8 cellular contexts compared by ENCODE assay signal in the genomic region with DNA sequence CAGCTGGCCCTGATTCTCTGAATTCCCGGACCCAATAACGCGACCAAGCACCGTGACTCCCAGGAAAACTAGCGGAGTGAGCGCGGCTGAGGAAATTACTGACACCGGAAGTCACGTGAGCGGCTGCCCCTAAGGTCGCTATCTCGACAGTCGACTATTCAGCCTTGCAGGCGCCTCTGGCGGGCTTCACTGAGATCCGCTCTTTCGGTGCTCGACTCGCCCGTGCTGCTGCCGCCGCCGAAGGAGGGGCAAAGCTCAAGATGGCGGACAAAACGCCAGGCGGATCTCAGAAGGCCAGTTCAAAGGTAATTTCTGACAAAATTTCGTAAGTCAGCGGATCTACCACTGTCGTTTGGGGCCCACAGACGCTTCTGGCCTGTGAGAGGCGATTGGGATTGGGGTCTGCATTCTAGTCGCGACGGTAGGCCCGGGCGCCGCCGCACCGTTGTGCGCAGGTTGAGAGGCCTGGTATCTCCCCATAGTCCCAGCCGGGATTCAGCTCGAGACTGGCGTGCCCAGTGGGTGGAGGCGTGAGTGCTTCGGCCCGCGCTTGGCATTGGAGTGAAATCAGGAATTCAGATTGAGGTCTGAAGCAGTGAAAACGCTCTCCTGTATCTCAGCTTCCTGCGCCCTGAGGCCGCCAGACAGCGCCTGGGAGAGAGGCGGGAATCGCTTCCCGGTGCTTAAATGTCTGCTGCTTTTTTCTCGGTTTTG. TPM values are rescaled to one million over a fixed set of nuclear protein-coding genes. Genes with fewer than 3 reads are reported as not detected.
A peak's percentile ranks its signal among the peaks of the same experiment; 100 is the strongest.
DNase-seq lines count a peak whose midpoint lies in the region; ATAC-seq and TF ChIP-seq lines count a peak whose summit lies in the region.

Gene U2SURP, plus strand, starts transcription at position 202 of the 714 bp plus-strand sequence. Its CDS starts 59 bp downstream, at position 261.

- peaks cover 4% of the 10 kb centered on the region for H3K4me1 ChIP-seq in fibroblast of lung (ENCODE audit: control insufficient read depth, extremely low read depth, insufficient read depth, low read length)

- H3K36me3 Mint-ChIP-seq in activated T-helper 17 cell treated with anti-CD3 and anti-CD28 coated beads, Interleukin-2, amount 50 U/mL, for 72 hours (ENCODE audit: low read depth), result peaks cover 29% of the 10 kb centered on the region
- peaks cover 0 to 3% (median 0%) of the 10 kb centered on the region in 3 donors for H3K36me3 Mint-ChIP-seq in naive thymus-derived CD8-positive, alpha-beta T cell

- H3K27ac Mint-ChIP-seq in activated T-helper 17 cell treated with anti-CD3 and anti-CD28 coated beads, Interleukin-2, amount 50 U/mL, for 72 hours, result peak within 1 kb of the TSS; percentile 96
- H3K27ac Mint-ChIP-seq in naive thymus-derived CD8-positive, alpha-beta T cell, result peak within 1 kb of the TSS; percentile 97 to 100 (median 100)

- DNase-seq in Daoy (ENCODE audit: low read depth) (peak; percentile 98), GOT3 (lab: John Stamatoyannopoulos, UW) (peak; percentile 90), LNCaP clone FGC (ENCODE audit: low read depth) (peak; percentile 95), RWPE1 (ENCODE audit: low spot score) (peak; percentile 95), fibroblast of lung (ENCODE audit: low read depth in 2 of 2) (peak; percentile 98 to 99)
- DNase-seq in naive thymus-derived CD8-positive, alpha-beta T cell, result peak; percentile 81 to 95 (median 90)
- DNase-seq in stimulated activated naive CD4-positive, alpha-beta T cell (lab: John Stamatoyannopoulos, UW), result peak; percentile 81 to 91 (median 86)

- peak within 1 kb of the TSS; percentile 92 for H3K4me3 ChIP-seq in LNCaP clone FGC (ENCODE audit: low read depth, low read length)
- peak within 1 kb of the TSS; percentile 83 to 97 (median 90) for H3K4me3 ChIP-seq in fibroblast of lung (replicated peaks in 1 of 4; ENCODE audit: control extremely low read depth in 1 of 4, insufficient read depth in 1 of 4, low read depth in 3 of 4, low read length in 4 of 4)

- H3K4me2 ChIP-seq in fibroblast of lung (ENCODE audit: extremely low read depth, insufficient read depth, low read length), result peak within 1 kb of the TSS; percentile 99

- peak; percentile 91 for ATAC-seq in activated T-helper 17 cell treated with anti-CD3 and anti-CD28 coated beads, Interleukin-2, amount 50 U/mL, for 72 hours (replicated peaks)
- peak; percentile 92 to 94 for ATAC-seq in naive thymus-derived CD8-positive, alpha-beta T cell

- H3K79me2 ChIP-seq in fibroblast of lung (ENCODE audit: control insufficient read depth, insufficient read depth, low read length), result peaks cover 50% of the 10 kb centered on the region

- H3K9me3 ChIP-seq in fibroblast of lung (ENCODE audit: control insufficient read depth, insufficient read depth, low read depth, low read length), result no peaks in the 10 kb centered on the region

- H3K27me3 ChIP-seq in fibroblast of lung (ENCODE audit: control insufficient read depth, insufficient read depth, low read length), result no peaks in the 10 kb centered on the region

- POLR2A ChIA-PET in RWPE1 (lab: Yijun Ruan, JAX; ENCODE audit: low non-redundant PET), result no interaction called here
- POLR2A ChIA-PET in naive thymus-derived CD8-positive, alpha-beta T cell (lab: Charles Lee), result interaction anchor here (0.5 to 3.5 kb wide), 14 partner anchors 16 to 1771 kb away, joined by 3 to 44 read pairs (median 4); partner anchors contain the start of genes ATR, CHST2, DIPK2A and XRN1

- no peaks in the 10 kb centered on the region for H3K27me3 Mint-ChIP-seq in activated T-helper 17 cell treated with anti-CD3 and anti-CD28 coated beads, Interleukin-2, amount 50 U/mL, for 72 hours
- H3K27me3 Mint-ChIP-seq in naive thymus-derived CD8-positive, alpha-beta T cell, result peaks cover 0 to 2% (median 0%) of the 10 kb centered on the region in 5 donors

- CTCF ChIA-PET in RWPE1 (lab: Yijun Ruan, JAX), result interaction anchor here (0.5 to 0.6 kb wide), 3 partner anchors 22 to 626 kb away, joined by 3 read pairs; no protein-coding TSS in a partner anchor

- no peaks in the 10 kb centered on the region for H3K9me3 Mint-ChIP-seq in activated T-helper 17 cell treated with anti-CD3 and anti-CD28 coated beads, Interleukin-2, amount 50 U/mL, for 72 hours
- no peaks in the 10 kb centered on the region for H3K9me3 Mint-ChIP-seq in naive thymus-derived CD8-positive, alpha-beta T cell

- peaks cover 27% of the 10 kb centered on the region for H3K4me1 Mint-ChIP-seq in activated T-helper 17 cell treated with anti-CD3 and anti-CD28 coated beads, Interleukin-2, amount 50 U/mL, for 72 hours
- H3K4me1 Mint-ChIP-seq in naive thymus-derived CD8-positive, alpha-beta T cell, result peaks cover 19 to 51% (median 40%) of the 10 kb centered on the region in 4 donors

- no peaks in the 10 kb centered on the region for H4K20me1 ChIP-seq in fibroblast of lung (ENCODE audit: control insufficient read depth, extremely low read depth, insufficient read depth, low read length)

- H3K4me3 Mint-ChIP-seq in activated T-helper 17 cell treated with anti-CD3 and anti-CD28 coated beads, Interleukin-2, amount 50 U/mL, for 72 hours, result peak within 1 kb of the TSS; percentile 93
- H3K4me3 Mint-ChIP-seq in naive thymus-derived CD8-positive, alpha-beta T cell, result peak within 1 kb of the TSS; percentile 94 to 100 (median 99)

- H3K36me3 ChIP-seq in fibroblast of lung (ENCODE audit: control insufficient read depth, insufficient read depth, low read length), result no peaks in the 10 kb centered on the region

- peak within 1 kb of the TSS; percentile 94 for H3K9ac ChIP-seq in fibroblast of lung (ENCODE audit: insufficient read depth, low read length)

- TF ChIP-seq CTCF in LNCaP clone FGC (IDR thresholded peaks at IDR 0.05; ENCODE audit: control insufficient read depth, extremely low read depth, insufficient read depth) (no peak), RWPE1 (conservative IDR thresholded peaks at IDR 0.05; ENCODE audit: low read depth) (no peak), fibroblast of lung (conservative IDR thresholded peaks at IDR 0.05 in 1 of 2, IDR thresholded peaks at IDR 0.05 in 1 of 2; ENCODE audit: low read depth in 1 of 2, low read length in 2 of 2) (no peak)

- H3K27ac ChIP-seq in RWPE1, result peak within 1 kb of the TSS; percentile 98
- H3K27ac ChIP-seq in fibroblast of lung (ENCODE audit: insufficient read depth, low read length), result peak within 1 kb of the TSS; percentile 95

- H2AFZ ChIP-seq in fibroblast of lung (ENCODE audit: low read length), result peak within 1 kb of the TSS; percentile 85

RNA-seq across cellular contexts. Expression of gene U2SURP, which starts in this region (rescaled TPM):
- 135 and 156 TPM in 2 replicates for total RNA-seq in Daoy (2014; rRNA removed; shearing (Covaris generic))
- 100 to 1,000 TPM; 147 to 161 TPM for total RNA-seq in activated T-helper 17 cell treated with anti-CD3 and anti-CD28 coated beads, Interleukin-2, amount 50 U/mL, for 72 hours
- total RNA-seq in fibroblast of lung, result 35.4 and 39.1 TPM in 2 replicates
- polyA plus RNA-seq in fibroblast of lung, result 44.8 and 45.5 TPM in 2 replicates
- polyA plus RNA-seq in fibroblast of lung (2012), result 48.6 and 51.3 TPM in 2 replicates
- 7.3 and 11.6 TPM in 2 replicates for polyA minus RNA-seq in fibroblast of lung (ENCODE audit: low replicate concordance)
- total RNA-seq in naive thymus-derived CD8-positive, alpha-beta T cell, result 100 to 1,000 TPM; 168 to 169 TPM
- 100 to 1,000 TPM; 110 to 131 (median 125) TPM for polyA plus RNA-seq in naive thymus-derived CD8-positive, alpha-beta T cell

Comparison
In these comparisons a context has a peak if more than half of its experiments do, and no peak if none do; other contexts are left out.
1. Peak in every context shown above with its lines: DNase-seq, ATAC-seq, H3K4me3 ChIP-seq and H3K27ac ChIP-seq.